Comparison of ENCODE assay signal across 25 cellular contexts in genomic region chr4:14857475-14857874, GRCh38.
DNase-seq lines count a peak whose midpoint lies in the region; ATAC-seq lines count a peak whose summit lies in the region.
"Had no signal": no experiment of that assay in that cellular context is flagged by ENCODE, and none has a peak within 500 bp of the region (broad histone marks: within the 10 kb centered on the region; RNA-seq: fewer than 3 reads in every experiment).

No MANE protein-coding gene starts in this region.

- H3K27ac ChIP-seq in ACC112 (ENCODE audit: low read depth, low read length): peak overlapping the region; percentile 98
- H3K27ac ChIP-seq in BLaER1 treated with 17β-estradiol and CSF1 and Interleukin-3, amounts not matched to agents 10 nM and 100 nM: peak overlapping the region in 3 of 11 experiments; percentile 74 to 79 (median 76); a peak in 2 of 22 replicates
- H3K27ac ChIP-seq in muscle layer of colon (ENCODE audit: low read depth, low read length): peak overlapping the region; percentile 38
- H3K27ac ChIP-seq: prostate gland, thyroid gland had no signal

- H2AFZ ChIP-seq in ACC112 (ENCODE audit: low read length, unreplicated experiment): peak overlapping the region; percentile 39

- H4K20me1 ChIP-seq in BLaER1 treated with 17β-estradiol and CSF1 and Interleukin-3, amounts not matched to agents 10 nM and 100 nM: no peaks in the 10 kb centered on the region

- intact Hi-C loops in left ventricle myocardium superior (cut with micrococcal nuclease): no loop called here

- H3K4me1 Mint-ChIP-seq in activated naive CD8-positive, alpha-beta T cell treated with anti-CD3 and anti-CD28 coated beads, Interleukin-2, amount 50 U/mL, for 24 hours: peaks cover 41% of the 10 kb centered on the region
- H3K4me1 Mint-ChIP-seq: CD4-positive, alpha-beta memory T cell had no signal

- H3K36me3 Mint-ChIP-seq in activated naive CD8-positive, alpha-beta T cell treated with anti-CD3 and anti-CD28 coated beads, Interleukin-2, amount 50 U/mL, for 24 hours (ENCODE audit: low read depth): peaks cover 15% of the 10 kb centered on the region
- H3K36me3 Mint-ChIP-seq: CD4-positive, alpha-beta memory T cell had no signal

- peaks cover 17% of the 10 kb centered on the region for H3K9me3 Mint-ChIP-seq in activated naive CD8-positive, alpha-beta T cell treated with anti-CD3 and anti-CD28 coated beads, Interleukin-2, amount 50 U/mL, for 24 hours

- H3K4me2 ChIP-seq in BLaER1 treated with 17β-estradiol and CSF1 and Interleukin-3, amounts not matched to agents 10 nM and 100 nM: peak overlapping the region in 6 of 11 experiments; percentile 17 to 70 (median 62); a peak in 11 of 22 replicates

- H3K4me3 ChIP-seq in ACC112 (ENCODE audit: low read depth, low read length): no peak overlapping the region
- H3K4me3 ChIP-seq in BLaER1 treated with 17β-estradiol and CSF1 and Interleukin-3, amounts not matched to agents 10 nM and 100 nM: no peak overlapping the region
- H3K4me3 ChIP-seq in muscle layer of colon (ENCODE audit: low read depth in 1 of 2, low read length in 2 of 2): no peak overlapping the region
- H3K4me3 ChIP-seq: prostate gland, thyroid gland had no signal

- DNase-seq in activated naive CD8-positive, alpha-beta T cell treated with anti-CD3 and anti-CD28 coated beads, Interleukin-2, amount 50 U/mL, for 24 hours: no peak
- no peak for DNase-seq in KBM-7
- DNase-seq in left ventricle myocardium superior: no peak
- DNase-seq: activated CD4-positive, CD25-positive, alpha-beta regulatory T cell; activated naive CD4-positive, alpha-beta T cell; anterior cingulate cortex; caudate nucleus; CD4-positive, alpha-beta memory T cell; dermis blood vessel endothelial cell; glutamatergic neuron; kidney glomerular epithelial cell; MM.1S; NCI-H1417; NCI-H2081; NCI-H82; SHP77; stimulated activated CD4-positive, alpha-beta T cell treated with anti-CD3 and anti-CD28 coated beads, Interleukin-2, amount 100 ng/mL, for 48 hours; stimulated activated naive B cell treated with anti-CD40 and anti-IgM and Interleukin-4, amounts not matched to agents 10 μg/mL and 1 μg/mL and 100 μg/mL, for 72 hours; thyroid gland had no signal

- H3K36me3 ChIP-seq in ACC112 (ENCODE audit: insufficient read depth, low read length) (no peaks in the 10 kb centered on the region), muscle layer of colon (ENCODE audit: insufficient read depth, low read length) (no peaks in the 10 kb centered on the region)
- H3K36me3 ChIP-seq in BLaER1 treated with 17β-estradiol and CSF1 and Interleukin-3, amounts not matched to agents 10 nM and 100 nM: no peaks in the 10 kb centered on the region
- H3K36me3 ChIP-seq: prostate gland, thyroid gland had no signal

- no peak overlapping the region for H3K4me3 Mint-ChIP-seq in activated naive CD8-positive, alpha-beta T cell treated with anti-CD3 and anti-CD28 coated beads, Interleukin-2, amount 50 U/mL, for 24 hours
- H3K4me3 Mint-ChIP-seq: CD4-positive, alpha-beta memory T cell; stimulated activated naive B cell treated with anti-CD40 and anti-IgM and Interleukin-4, amounts not matched to agents 10 μg/mL and 1 μg/mL and 100 μg/mL, for 72 hours had no signal

- H3K9me3 ChIP-seq in BLaER1 treated with 17β-estradiol and CSF1 and Interleukin-3, amounts not matched to agents 10 nM and 100 nM (replicated peaks in 1 of 11): no peaks in the 10 kb centered on the region
- no peaks in the 10 kb centered on the region for H3K9me3 ChIP-seq in muscle layer of colon (ENCODE audit: low read length)
- H3K9me3 ChIP-seq: prostate gland, thyroid gland had no signal

- H3K4me1 ChIP-seq in ACC112 (ENCODE audit: control insufficient read depth, insufficient read depth, low read length, unreplicated experiment) (peaks cover 36% of the 10 kb centered on the region), muscle layer of colon (ENCODE audit: insufficient read depth, low read length) (peaks cover 26% of the 10 kb centered on the region)
- peaks cover 0 to 42% (median 18%) of the 10 kb centered on the region in 10 experiments; a peak in 11 of 20 replicates for H3K4me1 ChIP-seq in BLaER1 treated with 17β-estradiol and CSF1 and Interleukin-3, amounts not matched to agents 10 nM and 100 nM
- H3K4me1 ChIP-seq: prostate gland, thyroid gland had no signal

- in situ Hi-C loops in KBM-7 (cut with MboI; ENCODE audit: low pct_unique_long_range_greater_than_20kb, low sequenced_read_pairs): no loop called here

- H3K27me3 ChIP-seq in ACC112 (ENCODE audit: insufficient read depth, low read length): no peaks in the 10 kb centered on the region
- no peaks in the 10 kb centered on the region for H3K27me3 ChIP-seq in BLaER1 treated with 17β-estradiol and CSF1 and Interleukin-3, amounts not matched to agents 10 nM and 100 nM
- H3K27me3 ChIP-seq in muscle layer of colon (ENCODE audit: control insufficient read depth in 1 of 2, insufficient read depth in 2 of 2, low read length in 2 of 2): no peaks in the 10 kb centered on the region
- H3K27me3 ChIP-seq: thyroid gland had no signal

- no peaks in the 10 kb centered on the region for H3K79me2 ChIP-seq in ACC112 (ENCODE audit: control insufficient read depth, insufficient read depth, low read length, unreplicated experiment)

- H3K27ac Mint-ChIP-seq in activated naive CD8-positive, alpha-beta T cell treated with anti-CD3 and anti-CD28 coated beads, Interleukin-2, amount 50 U/mL, for 24 hours: peak overlapping the region; percentile 93
- H3K27ac Mint-ChIP-seq: CD4-positive, alpha-beta memory T cell; stimulated activated naive B cell treated with anti-CD40 and anti-IgM and Interleukin-4, amounts not matched to agents 10 μg/mL and 1 μg/mL and 100 μg/mL, for 72 hours had no signal

- no peak for ATAC-seq in activated naive CD8-positive, alpha-beta T cell treated with anti-CD3 and anti-CD28 coated beads, Interleukin-2, amount 50 U/mL, for 24 hours
- ATAC-seq in HG03095 (IDR thresholded peaks at IDR 0.05; ENCODE audit: unreplicated experiment) (no peak), left ventricle myocardium superior (no peak), GM21360 (IDR thresholded peaks at IDR 0.05; ENCODE audit: unreplicated experiment) (no peak)
- ATAC-seq: stimulated activated naive B cell treated with anti-CD40 and anti-IgM and Interleukin-4, amounts not matched to agents 10 μg/mL and 1 μg/mL and 100 μg/mL, for 72 hours had no signal

- peaks cover 19% of the 10 kb centered on the region for H3K27me3 Mint-ChIP-seq in activated naive CD8-positive, alpha-beta T cell treated with anti-CD3 and anti-CD28 coated beads, Interleukin-2, amount 50 U/mL, for 24 hours

- H3K9ac ChIP-seq in BLaER1 treated with 17β-estradiol and CSF1 and Interleukin-3, amounts not matched to agents 10 nM and 100 nM: no peak overlapping the region
- H3K9ac ChIP-seq in muscle layer of colon (ENCODE audit: low read length): no peak overlapping the region
